ENCODE assay signal across 18 cellular contexts in the genomic region with DNA sequence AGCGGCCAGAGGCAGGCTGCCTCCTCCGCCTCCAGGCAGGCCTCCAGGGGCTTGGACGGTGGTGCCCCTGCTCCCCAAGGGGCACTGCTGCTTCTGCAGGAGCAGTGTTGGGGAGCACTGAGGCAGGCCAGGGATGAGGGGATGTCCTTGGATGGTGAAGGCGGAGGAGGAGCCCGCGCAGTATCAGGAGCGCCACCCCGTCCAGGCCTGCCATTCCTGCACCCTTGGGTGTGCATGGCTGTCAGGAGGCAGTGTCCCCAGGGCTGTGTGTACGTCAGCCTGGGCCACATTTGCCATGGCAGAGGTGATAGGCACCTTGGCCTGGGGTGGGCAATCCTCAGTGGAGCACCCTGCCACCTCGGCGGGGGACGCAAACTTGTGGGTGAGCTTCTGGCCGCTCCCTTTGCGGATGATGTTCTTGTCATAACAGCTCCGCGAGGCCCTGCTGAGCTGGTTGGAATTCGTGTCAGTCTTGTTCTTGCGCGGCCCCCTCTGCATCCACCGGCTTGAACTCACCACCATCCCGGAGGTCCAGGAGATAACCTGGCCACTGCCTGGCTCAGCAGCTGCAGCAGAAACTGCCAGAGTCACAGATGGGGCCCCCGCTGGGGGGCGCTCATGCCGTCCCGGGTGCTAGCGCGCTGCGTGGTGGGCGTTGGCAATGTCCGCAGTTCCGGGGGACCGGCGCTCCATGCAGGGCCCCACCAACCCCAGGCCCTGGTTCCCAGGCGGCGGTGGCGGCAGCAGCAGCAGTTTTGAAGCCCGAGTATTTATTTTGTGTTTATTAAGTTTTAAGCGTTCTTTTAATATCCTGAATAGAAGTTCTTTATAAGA.
DNase-seq lines count a peak whose midpoint lies in the region; ATAC-seq, FAIRE-seq and TF ChIP-seq lines count a peak whose summit lies in the region.
"Had no signal": no experiment of that assay in that cellular context is flagged by ENCODE, and none has a peak within 500 bp of the region (broad histone marks: within the 10 kb centered on the region; RNA-seq: fewer than 3 reads in every experiment).

No MANE protein-coding gene starts in this region.

- H3K27ac ChIP-seq in SK-N-SH (ENCODE audit: low read depth in 2 of 2, low read length in 1 of 2), result no peak overlapping the region
- H3K27ac ChIP-seq in H9 (ENCODE audit: insufficient read length, low read depth, low read length), result no peak overlapping the region
- no peak overlapping the region for H3K27ac ChIP-seq in K562 (ENCODE audit: extremely low read depth, low read depth, low read length)
- H3K27ac ChIP-seq in osteoblast (ENCODE audit: low read depth, low read length), result no peak overlapping the region
- H3K27ac ChIP-seq: SJSA1 had no signal

- no peaks in the 10 kb centered on the region for H3K9me1 ChIP-seq in K562 (ENCODE audit: control insufficient read depth, insufficient read depth, low read length)

- intact Hi-C loops in K562 (cut with micrococcal nuclease), result no loop called here

- CTCF ChIA-PET in SK-N-SH (lab: Yijun Ruan, JAX), result interaction anchor here (1.6 kb wide), 1 partner anchor 28 kb away, joined by 4 read pairs; no protein-coding TSS in a partner anchor
- CTCF ChIA-PET in K562 (lab: Yijun Ruan, JAX; ENCODE audit: low intra/inter-chr PET ratio), result no interaction called here

- no peak overlapping the region for H4K91ac ChIP-seq in H9 (ENCODE audit: insufficient read length, low read depth, low read length)

- H3K27me3 Mint-ChIP-seq in H9 (ENCODE audit: low read depth) (peaks cover 1% of the 10 kb centered on the region; the same call in 1 of the 2 replicates), glutamatergic neuron (ENCODE audit: unreplicated experiment) (no peaks in the 10 kb centered on the region)
- H3K27me3 Mint-ChIP-seq: CD4-positive, alpha-beta memory T cell had no signal

- H3K4me3 ChIP-seq in SK-N-SH (ENCODE audit: low read depth in 2 of 2, low read length in 1 of 2), result no peak overlapping the region
- no peak overlapping the region for H3K4me3 ChIP-seq in K562
- H3K4me3 ChIP-seq in osteoblast (ENCODE audit: insufficient read depth, low read length), result no peak overlapping the region
- H3K4me3 ChIP-seq: SJSA1 had no signal

- no peaks in the 10 kb centered on the region for H3F3A ChIP-seq in SK-N-SH (replicated peaks; ENCODE audit: insufficient read depth)

- no TSS peak for BruUV-seq in K562 (replicated peaks; lab: Mats Ljungman, UMichigan)

- in situ Hi-C loops in K562 (cut with MboI), result no loop called here

- H4K20me1 ChIP-seq in SK-N-SH (ENCODE audit: insufficient read depth), result no peaks in the 10 kb centered on the region
- no peaks in the 10 kb centered on the region for H4K20me1 ChIP-seq in H9 (ENCODE audit: control insufficient read depth, insufficient read depth, insufficient read length)
- H4K20me1 ChIP-seq in K562 (replicated peaks; ENCODE audit: control insufficient read depth, insufficient read depth, low read length), result no peaks in the 10 kb centered on the region
- H4K20me1 ChIP-seq in osteoblast (ENCODE audit: insufficient read depth, low read length), result no peaks in the 10 kb centered on the region

- H3K9me2 ChIP-seq in SK-N-SH, result no peaks in the 10 kb centered on the region

- H3K36me3 Mint-ChIP-seq in H9 (ENCODE audit: insufficient read depth in 1 of 3, low read depth in 3 of 3) (peaks cover 0 to 2% (median 0%) of the 10 kb centered on the region in 3 experiments; a peak in 5 of 7 replicates), glutamatergic neuron (ENCODE audit: unreplicated experiment) (peaks cover 6% of the 10 kb centered on the region)
- H3K36me3 Mint-ChIP-seq: CD4-positive, alpha-beta memory T cell had no signal

- no peak overlapping the region for H3K4ac ChIP-seq in H9 (ENCODE audit: low read depth, low read length)

- H3K9me3 ChIP-seq in SK-N-SH (no peaks in the 10 kb centered on the region; the same call in 1 of the 2 replicates), H9 (ENCODE audit: control insufficient read depth, low read depth, low read length) (no peaks in the 10 kb centered on the region), K562 (replicated peaks; ENCODE audit: control insufficient read depth, insufficient read depth, low read depth, low read length) (no peaks in the 10 kb centered on the region), osteoblast (ENCODE audit: low read depth, low read length) (no peaks in the 10 kb centered on the region)
- H3K9me3 ChIP-seq: SJSA1 had no signal

- TF ChIP-seq CTCF in SK-N-SH (IDR thresholded peaks at IDR 0.05) (no peak), H9 (conservative IDR thresholded peaks at IDR 0.05) (peak; percentile 30; the same call in 1 of the 3 replicates), K562 (IDR thresholded peaks at IDR 0.05 in 2 of 3, conservative IDR thresholded peaks at IDR 0.05 in 1 of 3; ENCODE audit: insufficient read depth in 2 of 3, low read depth in 1 of 3, low read length in 3 of 3) (peak; percentile 37 to 63 (median 43); a peak in 5 of 6 replicates), osteoblast (IDR thresholded peaks at IDR 0.05; ENCODE audit: extremely low read depth, low read depth, low read length) (no peak), glutamatergic neuron (IDR thresholded peaks at IDR 0.05; ENCODE audit: partially characterized antibody, unreplicated experiment) (no peak)

- H3K4me2 ChIP-seq in SK-N-SH (no peak overlapping the region), H9 (ENCODE audit: insufficient read depth, insufficient read length, low read length) (no peak overlapping the region), K562 (ENCODE audit: insufficient read depth, low read length) (no peak overlapping the region), osteoblast (ENCODE audit: insufficient read depth, low read length) (no peak overlapping the region)

- FAIRE-seq in K562 (lab: Jason Lieb, UNC) (no peak), urothelium cell line (lab: Jason Lieb, UNC) (peak; percentile 92)

- TF ChIP-seq POLR2A in K562 (conservative IDR thresholded peaks at IDR 0.05), result no peak

- H3K4me1 Mint-ChIP-seq in H9, result no peaks in the 10 kb centered on the region
- no peaks in the 10 kb centered on the region for H3K4me1 Mint-ChIP-seq in glutamatergic neuron (ENCODE audit: low read depth, unreplicated experiment)
- H3K4me1 Mint-ChIP-seq: CD4-positive, alpha-beta memory T cell had no signal

- ATAC-seq in SK-N-SH treated with all-trans-retinoic acid at 6 μM for 48 hours (no peak), K562 (peak; percentile 81)
- ATAC-seq: Panc1 had no signal

- H3K4me1 ChIP-seq in SK-N-SH (ENCODE audit: control insufficient read depth in 1 of 2, insufficient read depth in 2 of 2, low read depth in 1 of 2, low read length in 1 of 2) (peaks cover 0 to 13% of the 10 kb centered on the region in 2 experiments; a peak in 2 of 4 replicates), H9 (ENCODE audit: insufficient read depth, low read length) (no peaks in the 10 kb centered on the region), K562 (replicated peaks in 1 of 2; ENCODE audit: control insufficient read depth in 2 of 2, insufficient read depth in 2 of 2, low read length in 2 of 2) (peaks cover 0 to 9% of the 10 kb centered on the region in 2 experiments; a peak in 2 of 5 replicates), osteoblast (ENCODE audit: insufficient read depth, low read length) (no peaks in the 10 kb centered on the region)
- H3K4me1 ChIP-seq: SJSA1 had no signal

- no peak overlapping the region for H4K8ac ChIP-seq in H9 (replicated peaks; ENCODE audit: insufficient read length, low read depth, low read length)

- TF ChIP-seq RAD21 in SK-N-SH (IDR thresholded peaks at IDR 0.05; ENCODE audit: low read length) (no peak), K562 (CRISPR knock-in tag; conservative IDR thresholded peaks at IDR 0.05 in 1 of 2, IDR thresholded peaks at IDR 0.05 in 1 of 2) (no peak)

- H3K27me3 ChIP-seq in SK-N-SH (ENCODE audit: insufficient read depth), result no peaks in the 10 kb centered on the region
- no peaks in the 10 kb centered on the region for H3K27me3 ChIP-seq in H9 (ENCODE audit: insufficient read depth, low read length)
- H3K27me3 ChIP-seq in K562 (ENCODE audit: control insufficient read depth in 2 of 2, insufficient read depth in 2 of 2, low read length in 2 of 2), result peaks cover 0 to 11% of the 10 kb centered on the region in 2 experiments; a peak in 1 of 5 replicates
- no peaks in the 10 kb centered on the region for H3K27me3 ChIP-seq in osteoblast (ENCODE audit: insufficient read depth, low read length)
- H3K27me3 ChIP-seq: SJSA1 had no signal

- DNase-seq in SK-N-SH (peak; percentile 23), H9 (peak; percentile 63), K562 (ENCODE audit: extremely low read depth in 1 of 4, low spot score in 3 of 4) (peak in 2 of 4 experiments; percentile 25 to 27), urothelium cell line (ENCODE audit: low spot score) (no peak), osteoblast (ENCODE audit: insufficient read length, low spot score, missing footprints) (no peak), glutamatergic neuron (no peak), NCI-H2107 treated with DMSO at 0.1 percent for 48 hours (lab: John Stamatoyannopoulos, UW; ENCODE audit: unreplicated experiment) (no peak)
- DNase-seq: 8988T; CD4-positive, alpha-beta memory T cell; DMS153; GDM1; HCEC 1CT; NCI-H1105; NCI-H2081; NCI-H446 treated with DMSO at 0.1 percent for 48 hours had no signal

- H2AK5ac ChIP-seq in H9 (ENCODE audit: insufficient read length, low read length), result no peak overlapping the region

- no peak overlapping the region for H2BK15ac ChIP-seq in H9 (ENCODE audit: low read depth, low read length)

- no peak overlapping the region for H3K18ac ChIP-seq in H9 (ENCODE audit: insufficient read length, low read depth, low read length)

- H2AFZ ChIP-seq in SK-N-SH (ENCODE audit: low read depth), result no peak overlapping the region
- H2AFZ ChIP-seq in H9 (ENCODE audit: low read length), result no peak overlapping the region
- H2AFZ ChIP-seq in K562 (ENCODE audit: low read depth, low read length), result no peak overlapping the region
- H2AFZ ChIP-seq in osteoblast (ENCODE audit: low read length), result no peak overlapping the region

- H3K27ac Mint-ChIP-seq in H9 (no peak overlapping the region), glutamatergic neuron (ENCODE audit: unreplicated experiment) (no peak overlapping the region)
- H3K27ac Mint-ChIP-seq: CD4-positive, alpha-beta memory T cell had no signal

- H3K4me3 Mint-ChIP-seq in H9 (no peak overlapping the region), glutamatergic neuron (ENCODE audit: unreplicated experiment) (no peak overlapping the region)
- H3K4me3 Mint-ChIP-seq: CD4-positive, alpha-beta memory T cell had no signal

- no peaks in the 10 kb centered on the region for H3K79me2 ChIP-seq in SK-N-SH (ENCODE audit: insufficient read depth)
- no peaks in the 10 kb centered on the region for H3K79me2 ChIP-seq in H9 (ENCODE audit: insufficient read depth, low read length)
- no peaks in the 10 kb centered on the region for H3K79me2 ChIP-seq in K562 (ENCODE audit: control insufficient read depth, insufficient read depth, low read length)
- no peaks in the 10 kb centered on the region for H3K79me2 ChIP-seq in osteoblast (ENCODE audit: insufficient read depth, low read length)

- H2BK12ac ChIP-seq in H9 (ENCODE audit: insufficient read length, low read depth, low read length), result no peak overlapping the region

- no peak overlapping the region for H3K14ac ChIP-seq in H9 (ENCODE audit: insufficient read depth, low read length)

- H3K79me1 ChIP-seq in H9 (ENCODE audit: insufficient read depth, low read depth, low read length, poor library complexity, severe bottlenecking), result no peaks in the 10 kb centered on the region

- TF ChIP-seq EP300 in SK-N-SH (IDR thresholded peaks at IDR 0.05; ENCODE audit: borderline replicate concordance in 1 of 2, low read depth in 1 of 2, low read length in 1 of 2) (no peak), K562 (IDR thresholded peaks at IDR 0.05; ENCODE audit: low read length) (no peak)

- H3T11ph ChIP-seq in H9 (ENCODE audit: low read length), result no peak overlapping the region

- H3K9me3 Mint-ChIP-seq in H9 (peaks cover 21 to 23% of the 10 kb centered on the region in 2 experiments; a peak in 4 of 5 replicates), glutamatergic neuron (ENCODE audit: unreplicated experiment) (peaks cover 5% of the 10 kb centered on the region)

- H3K56ac ChIP-seq in H9 (ENCODE audit: insufficient read length, low read depth, low read length), result no peak overlapping the region

- no peak overlapping the region for H4K5ac ChIP-seq in H9 (ENCODE audit: insufficient read length, low read depth, low read length)

- no peak overlapping the region for H2BK5ac ChIP-seq in H9 (ENCODE audit: insufficient read length, low read length)

- WGBS in SK-N-SH (ENCODE audit: low lambda C conversion rate), result 73% methylated on average over 32 of the region's 38 CpGs
- no CpG with 5 or more reads among the region's 38 CpGs for WGBS in H9 (ENCODE audit: extremely low coverage, insufficient read length, low lambda C conversion rate)
- WGBS in K562 (ENCODE audit: insufficient coverage, low coverage, missing lambda C conversion rate), result 9% methylated on average over 34 of the region's 38 CpGs

- H3K23me2 ChIP-seq in H9 (ENCODE audit: insufficient read length, low read depth, low read length, poor library complexity, severe bottlenecking), result no peaks in the 10 kb centered on the region

- no peak overlapping the region for H2BK20ac ChIP-seq in H9 (ENCODE audit: low read depth, low read length, poor library complexity, severe bottlenecking)

- H3K9ac ChIP-seq in SK-N-SH, result no peak overlapping the region
- H3K9ac ChIP-seq in H9 (ENCODE audit: extremely low read depth, insufficient read length, low read length), result no peak overlapping the region
- H3K9ac ChIP-seq in K562 (ENCODE audit: insufficient read depth in 1 of 2, low read depth in 2 of 2, low read length in 2 of 2), result no peak overlapping the region

- H3K36me3 ChIP-seq in SK-N-SH (replicated peaks in 1 of 2; ENCODE audit: control insufficient read depth in 1 of 2, insufficient read depth in 2 of 2, low read length in 1 of 2), result no peaks in the 10 kb centered on the region
- no peaks in the 10 kb centered on the region for H3K36me3 ChIP-seq in K562 (ENCODE audit: control insufficient read depth, insufficient read depth, low read length)
- no peaks in the 10 kb centered on the region for H3K36me3 ChIP-seq in osteoblast (ENCODE audit: insufficient read depth, low read length)
- H3K36me3 ChIP-seq: SJSA1 had no signal

- H3K23ac ChIP-seq in H9 (ENCODE audit: insufficient read length, low read depth, low read length), result no peak overlapping the region

- POLR2A ChIA-PET in SK-N-SH (lab: Yijun Ruan, JAX), result no interaction called here
- POLR2A ChIA-PET in K562 (lab: Yijun Ruan, JAX), result interaction anchor here (0.6 kb wide), 1 partner anchor 535 kb away, joined by 4 read pairs; no protein-coding TSS in a partner anchor

- H2BK120ac ChIP-seq in H9 (ENCODE audit: low read depth, low read length, poor library complexity, severe bottlenecking), result no peak overlapping the region

Comparison
In these comparisons a context has a peak if more than half of its experiments do, and no peak if none do; other contexts are left out.
1. DNase-seq: peak in SK-N-SH (single experiment) and H9 (single experiment); none in urothelium cell line (single experiment), osteoblast (single experiment), glutamatergic neuron (single experiment) and NCI-H2107 treated with DMSO at 0.1 percent for 48 hours (single experiment).
2. CTCF ChIP-seq: peak in H9 (single experiment) and K562 (3 of 3); none in SK-N-SH (single experiment), osteoblast (single experiment) and glutamatergic neuron (single experiment).